11 cellular contexts compared by ENCODE assay signal in genomic region chr2:105325389-105325963, GRCh38. TPM values are rescaled to one million over a fixed set of nuclear protein-coding genes. Genes with fewer than 3 reads are reported as not detected.
DNase-seq lines count a peak whose midpoint lies in the region; ATAC-seq and TF ChIP-seq lines count a peak whose summit lies in the region.
"Had no signal": no experiment of that assay in that cellular context is flagged by ENCODE, and none has a peak within 500 bp of the region (broad histone marks: within the 10 kb centered on the region; RNA-seq: fewer than 3 reads in every experiment).

No MANE protein-coding gene starts in this region.

- no CpG with 5 or more reads among the region's 3 CpGs for WGBS in IMR-90 (ENCODE audit: extremely low coverage in 2 of 2, insufficient read length in 1 of 2), 2 experiments
- WGBS in mesendoderm (ENCODE audit: extremely low coverage, insufficient coverage, low lambda C conversion rate), result no CpG with 5 or more reads among the region's 3 CpGs
- 79% methylated on average over 3 of the region's 3 CpGs for WGBS in suprapubic skin

- no TSS peak for BruUV-seq in IMR-90 (replicated peaks; lab: Mats Ljungman, UMichigan)

- TF ChIP-seq RAD21 in IMR-90 (IDR thresholded peaks at IDR 0.05; ENCODE audit: low read length), result no peak

- no peaks in the 10 kb centered on the region for H3K27me3 ChIP-seq in BLaER1 treated with 17β-estradiol and CSF1 and Interleukin-3, amounts not matched to agents 10 nM and 100 nM
- H3K27me3 ChIP-seq in IMR-90 (ENCODE audit: control insufficient read depth, insufficient read depth, low read length) (no peaks in the 10 kb centered on the region), mesendoderm (ENCODE audit: insufficient read depth, low read length, poor library complexity) (no peaks in the 10 kb centered on the region), suprapubic skin (no peaks in the 10 kb centered on the region)
- H3K27me3 ChIP-seq: left lung had no signal

- no peak overlapping the region for H2AK9ac ChIP-seq in IMR-90 (replicated peaks; ENCODE audit: low read depth, low read length, poor library complexity)

- H3K23ac ChIP-seq in IMR-90 (ENCODE audit: low read depth, low read length), result peak overlapping the region; percentile 73; the same call in 1 of the 2 replicates
- H3K23ac ChIP-seq in mesendoderm (ENCODE audit: low read length), result no peak overlapping the region

- TF ChIP-seq POLR2A in IMR-90 (IDR thresholded peaks at IDR 0.05; ENCODE audit: low read depth, low read length) (no peak), suprapubic skin (IDR thresholded peaks at IDR 0.05) (no peak)

- no peaks in the 10 kb centered on the region for H3K9me3 Mint-ChIP-seq in progenitor cell of endocrine pancreas (ENCODE audit: low read depth)
- H3K9me3 Mint-ChIP-seq: brain had no signal

- H4K8ac ChIP-seq in IMR-90 (ENCODE audit: low read depth in 2 of 2, low read length in 2 of 2) (peak overlapping the region; percentile 29 to 66; a peak in 2 of 4 replicates), mesendoderm (ENCODE audit: low read depth, low read length) (no peak overlapping the region)

- peak overlapping the region; percentile 8 for H2AFZ ChIP-seq in IMR-90 (replicated peaks; ENCODE audit: low read length, poor library complexity)

- H3K27me3 Mint-ChIP-seq in progenitor cell of endocrine pancreas, result no peaks in the 10 kb centered on the region

- peaks cover 27% of the 10 kb centered on the region for H3K9me1 ChIP-seq in IMR-90 (ENCODE audit: insufficient read depth, low read length)

- H3K27ac Mint-ChIP-seq in progenitor cell of endocrine pancreas, result no peak overlapping the region

- no peak for TF ChIP-seq EP300 in suprapubic skin (IDR thresholded peaks at IDR 0.05)

- no peak overlapping the region for H3K4me3 Mint-ChIP-seq in progenitor cell of endocrine pancreas (ENCODE audit: low read depth)

- H3K27ac ChIP-seq in BLaER1 treated with 17β-estradiol and CSF1 and Interleukin-3, amounts not matched to agents 10 nM and 100 nM, result peak overlapping the region in 7 of 11 experiments; percentile 7 to 51 (median 36); a peak in 10 of 22 replicates
- peak overlapping the region; percentile 23; the same call in 1 of the 2 replicates for H3K27ac ChIP-seq in IMR-90 (ENCODE audit: insufficient read depth, low read length)
- H3K27ac ChIP-seq in mesendoderm (ENCODE audit: low read depth, low read length), result no peak overlapping the region
- no peak overlapping the region for H3K27ac ChIP-seq in suprapubic skin

- in situ Hi-C loops in IMR-90 (cut with MboI; ENCODE audit: low sequenced_read_pairs), result loop anchor here (25.0 kb wide), 1 partner anchor 462 kb away; no protein-coding TSS in a partner anchor

- no peak for TF ChIP-seq CTCF in IMR-90 (conservative IDR thresholded peaks at IDR 0.05; ENCODE audit: low read depth, low read length)
- TF ChIP-seq CTCF in suprapubic skin (IDR thresholded peaks at IDR 0.05), result no peak
- no peak for TF ChIP-seq CTCF in progenitor cell of endocrine pancreas (IDR thresholded peaks at IDR 0.05; ENCODE audit: unreplicated experiment)

- peaks cover 14% of the 10 kb centered on the region for H3K79me2 ChIP-seq in mesendoderm (ENCODE audit: control insufficient read depth, insufficient read depth, low read length)

- H3K9me3 ChIP-seq in BLaER1 treated with 17β-estradiol and CSF1 and Interleukin-3, amounts not matched to agents 10 nM and 100 nM (replicated peaks in 1 of 11), result no peaks in the 10 kb centered on the region
- H3K9me3 ChIP-seq in IMR-90 (ENCODE audit: control insufficient read depth, insufficient read depth, low read length) (no peaks in the 10 kb centered on the region), suprapubic skin (no peaks in the 10 kb centered on the region)
- H3K9me3 ChIP-seq: left lung had no signal

- POLR2A ChIA-PET in IMR-90 (lab: Charles Lee; ENCODE audit: unreplicated experiment), result no interaction called here

- H2BK15ac ChIP-seq in IMR-90 (ENCODE audit: low read depth, low read length) (peak overlapping the region; percentile 39; the same call in 1 of the 3 replicates), mesendoderm (replicated peaks; ENCODE audit: low read depth) (no peak overlapping the region)

- peak overlapping the region; percentile 63 for H3K4ac ChIP-seq in IMR-90 (ENCODE audit: low read depth, low read length)
- H3K4ac ChIP-seq in mesendoderm (ENCODE audit: low read depth, low read length), result no peak overlapping the region

- DNase-seq in IMR-90 (peak; percentile 55), brain pericyte (ENCODE audit: low read depth, low spot score) (peak; percentile 39), mesendoderm (peak; percentile 60), suprapubic skin (ENCODE audit: low spot score in 2 of 2) (no peak), T-helper 2 cell (no peak), progenitor cell of endocrine pancreas (ENCODE audit: low spot score, unreplicated experiment) (no peak)
- DNase-seq: left lung, NCI-H748 treated with DMSO at 0.1 percent for 48 hours had no signal

- H4K91ac ChIP-seq in IMR-90 (ENCODE audit: insufficient read depth, low read depth, low read length), result peak overlapping the region; percentile 71; the same call in 1 of the 2 replicates

- intact Hi-C loops in IMR-90 (cut with micrococcal nuclease), result no loop called here

- H3K9ac ChIP-seq in BLaER1 treated with 17β-estradiol and CSF1 and Interleukin-3, amounts not matched to agents 10 nM and 100 nM, result no peak overlapping the region
- H3K9ac ChIP-seq in IMR-90 (ENCODE audit: low read depth, low read length) (no peak overlapping the region), mesendoderm (ENCODE audit: low read length) (no peak overlapping the region)

- no peak overlapping the region for H3K4me3 ChIP-seq in BLaER1 treated with 17β-estradiol and CSF1 and Interleukin-3, amounts not matched to agents 10 nM and 100 nM
- H3K4me3 ChIP-seq in IMR-90 (ENCODE audit: insufficient read depth, low read depth, low read length) (no peak overlapping the region), mesendoderm (ENCODE audit: low read length) (no peak overlapping the region), suprapubic skin (no peak overlapping the region)
- H3K4me3 ChIP-seq: left lung had no signal

- peak overlapping the region in 7 of 11 experiments; percentile 2 to 75 (median 66); a peak in 10 of 22 replicates for H3K4me2 ChIP-seq in BLaER1 treated with 17β-estradiol and CSF1 and Interleukin-3, amounts not matched to agents 10 nM and 100 nM
- H3K4me2 ChIP-seq in IMR-90 (ENCODE audit: low read depth, low read length) (0 out of 2 replicates have a peak overlapping the region, but pooled peaks have one; percentile 4), mesendoderm (ENCODE audit: low read length) (no peak overlapping the region)

- H3K36me3 ChIP-seq in BLaER1 treated with 17β-estradiol and CSF1 and Interleukin-3, amounts not matched to agents 10 nM and 100 nM, result peaks cover 10 to 25% (median 17%) of the 10 kb centered on the region in 11 experiments; a peak in 19 of 22 replicates
- H3K36me3 ChIP-seq in IMR-90 (ENCODE audit: control insufficient read depth, insufficient read depth, low read length) (no peaks in the 10 kb centered on the region), mesendoderm (ENCODE audit: control insufficient read depth, insufficient read depth, low read length) (no peaks in the 10 kb centered on the region), suprapubic skin (no peaks in the 10 kb centered on the region)
- H3K36me3 ChIP-seq: left lung had no signal

- peak overlapping the region; percentile 63 for H2BK5ac ChIP-seq in IMR-90 (ENCODE audit: low read depth, low read length, poor library complexity, severe bottlenecking)
- no peak overlapping the region for H2BK5ac ChIP-seq in mesendoderm (ENCODE audit: low read length)

- H3K79me1 ChIP-seq in IMR-90 (ENCODE audit: low read depth in 1 of 2, low read length in 2 of 2) (peaks cover 48 to 76% of the 10 kb centered on the region in 2 experiments), mesendoderm (ENCODE audit: low read length) (peaks cover 13% of the 10 kb centered on the region)

- H3K56ac ChIP-seq in IMR-90 (ENCODE audit: extremely low read depth, insufficient read depth, low read length) (no peak overlapping the region), mesendoderm (ENCODE audit: low read length) (no peak overlapping the region)

- 0 out of 2 replicates have a peak overlapping the region, but pooled peaks have one; percentile 82 for H3K14ac ChIP-seq in IMR-90 (replicated peaks; ENCODE audit: low read depth, low read length)

- peak overlapping the region; percentile 79; the same call in 1 of the 2 replicates for H3K18ac ChIP-seq in IMR-90 (ENCODE audit: low read depth, low read length)
- H3K18ac ChIP-seq in mesendoderm (ENCODE audit: low read length), result no peak overlapping the region

- no peaks in the 10 kb centered on the region for H3K36me3 Mint-ChIP-seq in progenitor cell of endocrine pancreas (ENCODE audit: insufficient read depth)
- H3K36me3 Mint-ChIP-seq: brain had no signal

- H2AK5ac ChIP-seq in IMR-90 (ENCODE audit: low read depth, low read length) (peak overlapping the region; percentile 65; the same call in 1 of the 2 replicates), mesendoderm (ENCODE audit: low read length) (no peak overlapping the region)

- CTCF ChIA-PET in IMR-90 (lab: Yijun Ruan, JAX), result no interaction called here

- H4K5ac ChIP-seq in IMR-90 (ENCODE audit: low read depth, low read length) (peak overlapping the region; percentile 65; the same call in 1 of the 2 replicates), mesendoderm (ENCODE audit: low read length) (no peak overlapping the region)

- H2BK120ac ChIP-seq in IMR-90 (ENCODE audit: low read depth, low read length) (peak overlapping the region; percentile 77; the same call in 1 of the 2 replicates), mesendoderm (ENCODE audit: low read depth, low read length) (no peak overlapping the region)

- peak overlapping the region; percentile 69; the same call in 1 of the 2 replicates for H2BK20ac ChIP-seq in IMR-90 (ENCODE audit: low read depth, low read length)

- ATAC-seq in IMR-90 (ENCODE audit: low read depth) (no peak; the same call in 1 of the 2 replicates), GM21737 (IDR thresholded peaks at IDR 0.05; ENCODE audit: unreplicated experiment) (no peak)
- ATAC-seq: left lung had no signal

- dilution Hi-C loops in IMR-90 (cut with HindIII; ENCODE audit: low sequenced_read_pairs, unreplicated experiment), result no loop called here

- peaks cover 19 to 82% (median 57%) of the 10 kb centered on the region in 11 experiments; a peak in 19 of 22 replicates for H4K20me1 ChIP-seq in BLaER1 treated with 17β-estradiol and CSF1 and Interleukin-3, amounts not matched to agents 10 nM and 100 nM
- peaks cover 15% of the 10 kb centered on the region; the same call in 1 of the 2 replicates for H4K20me1 ChIP-seq in IMR-90 (ENCODE audit: insufficient read depth, low read length)

- H3K4me1 Mint-ChIP-seq in progenitor cell of endocrine pancreas (ENCODE audit: low read depth), result peaks cover 11% of the 10 kb centered on the region

- H3K4me1 ChIP-seq in BLaER1 treated with 17β-estradiol and CSF1 and Interleukin-3, amounts not matched to agents 10 nM and 100 nM, result peaks cover 52 to 61% (median 56%) of the 10 kb centered on the region in 10 experiments
- peaks cover 22% of the 10 kb centered on the region for H3K4me1 ChIP-seq in IMR-90 (ENCODE audit: control insufficient read depth, insufficient read depth, low read length)
- peaks cover 4% of the 10 kb centered on the region for H3K4me1 ChIP-seq in mesendoderm (ENCODE audit: control insufficient read depth, low read depth, low read length)
- H3K4me1 ChIP-seq in suprapubic skin, result peaks cover 33% of the 10 kb centered on the region

RNA-seq across cellular contexts. Expression of gene TGFBRAP1, which starts 4.1 kb away (rescaled TPM):
- 8.9 and 10.4 TPM in 2 replicates for total RNA-seq in IMR-90 (2012; rRNA removed)
- 6.9 and 7.2 TPM in 2 replicates for polyA plus RNA-seq in IMR-90 (2012; rRNA removed)
- 5.9 and 7.5 TPM in 2 replicates for polyA plus RNA-seq in IMR-90 (2012; cell fraction: cytosol; rRNA removed)
- polyA plus RNA-seq in IMR-90 (2012; cell fraction: nucleus; rRNA removed; ENCODE audit: low replicate concordance), result 6.4 and 8.7 TPM in 2 replicates
- 11.9 TPM for polyA plus RNA-seq in mesendoderm (2013, experiment 1 of 2)
- 12.3 TPM for polyA plus RNA-seq in mesendoderm (2013, experiment 2 of 2)
- total RNA-seq in suprapubic skin, result 10 to 100 TPM; 31.0 to 38.1 (median 36.9) TPM
- 19.7 and 20.0 TPM in 2 replicates for total RNA-seq in progenitor cell of endocrine pancreas

RNA-seq across cellular contexts. Expression of gene C2orf49, which starts 11.9 kb away (rescaled TPM):
- total RNA-seq in IMR-90 (2012; rRNA removed) (3.8 and 11.1 TPM in 2 replicates), suprapubic skin (10 to 100 TPM; 17.5 to 33.6 (median 27.8) TPM), progenitor cell of endocrine pancreas (24.7 and 27.2 TPM in 2 replicates)
- 8.5 and 8.6 TPM in 2 replicates for polyA plus RNA-seq in IMR-90 (2012; rRNA removed)
- 1.1 and 1.3 TPM in 2 replicates for polyA plus RNA-seq in IMR-90 (2012; cell fraction: cytosol; rRNA removed)
- polyA plus RNA-seq in IMR-90 (2012; cell fraction: nucleus; rRNA removed; ENCODE audit: low replicate concordance), result 0.46 and 5.5 TPM in 2 replicates
- 16.4 TPM for polyA plus RNA-seq in mesendoderm (2013, experiment 1 of 2)
- polyA plus RNA-seq in mesendoderm (2013, experiment 2 of 2), result 15.7 TPM

Comparison
In these comparisons a context has a peak if more than half of its experiments do, and no peak if none do; other contexts are left out.
1. H3K27ac ChIP-seq: peak in BLaER1 treated with 17β-estradiol and CSF1 and Interleukin-3, amounts not matched to agents 10 nM and 100 nM (7 of 11) and IMR-90 (single experiment); none in mesendoderm (single experiment) and suprapubic skin (single experiment).
2. DNase-seq: peak in IMR-90 (single experiment), brain pericyte (single experiment) and mesendoderm (single experiment); none in suprapubic skin (0 of 2), T-helper 2 cell (0 of 5) and progenitor cell of endocrine pancreas (single experiment).